10 cellular contexts compared by ENCODE assay signal in genomic region chr6:149961728-149962425, GRCh38. TPM values are rescaled to one million over a fixed set of nuclear protein-coding genes. Genes with fewer than 3 reads are reported as not detected.
DNase-seq lines count a peak whose midpoint lies in the region; ATAC-seq, FAIRE-seq and TF ChIP-seq lines count a peak whose summit lies in the region.
"Had no signal": no experiment of that assay in that cellular context is flagged by ENCODE, and none has a peak within 500 bp of the region (broad histone marks: within the 10 kb centered on the region; RNA-seq: fewer than 3 reads in every experiment).

No MANE protein-coding gene starts in this region.

- FAIRE-seq in urothelium cell line (lab: Jason Lieb, UNC) (no peak), H54 (lab: Jason Lieb, UNC) (no peak)

- H3K27me3 ChIP-seq in left ventricle myocardium inferior (ENCODE audit: low read depth) (peaks cover 96% of the 10 kb centered on the region), heart left ventricle (peaks cover 17 to 77% (median 44%) of the 10 kb centered on the region in 9 donors)

- H3K4me3 ChIP-seq in left ventricle myocardium inferior: no peak overlapping the region
- H3K4me3 ChIP-seq in heart left ventricle: no peak overlapping the region

- TF ChIP-seq POLR2A in heart left ventricle (IDR thresholded peaks at IDR 0.05) (no peak), H54 (IDR thresholded peaks at IDR 0.05; ENCODE audit: low read depth, low read length) (no peak)

- H3K4me1 Mint-ChIP-seq in T-helper 2 cell treated with Interferon-gamma antibody and Interleukin-4, amounts not matched to agents 5 μg/mL and 100 μg/mL, for 36 hours (ENCODE audit: low read depth): peaks cover 22% of the 10 kb centered on the region

- DNase-seq in left ventricle myocardium inferior (no peak), heart left ventricle (no peak), RWPE1 (ENCODE audit: low spot score) (no peak), dermis blood vessel endothelial cell (peak; percentile 62), urothelium cell line (ENCODE audit: low spot score) (peak; percentile 35), H54 (ENCODE audit: insufficient read length, low spot score) (no peak)
- DNase-seq in T-helper 2 cell treated with Interferon-gamma antibody and Interleukin-4, amounts not matched to agents 5 μg/mL and 100 μg/mL, for 36 hours (ENCODE audit: low spot score): no peak
- DNase-seq: NCI-H1436 had no signal

- intact Hi-C loops in left ventricle myocardium inferior (cut with micrococcal nuclease): no loop called here
- intact Hi-C loops in heart left ventricle (cut with DNase I): loop anchor here in 1 of 10 donors (10.0 kb wide), 1 partner anchor 53 kb away; no protein-coding TSS in a partner anchor

- no peak overlapping the region for H3K4me3 Mint-ChIP-seq in T-helper 2 cell treated with Interferon-gamma antibody and Interleukin-4, amounts not matched to agents 5 μg/mL and 100 μg/mL, for 36 hours

- peaks cover 83% of the 10 kb centered on the region for H3K27me3 Mint-ChIP-seq in T-helper 2 cell treated with Interferon-gamma antibody and Interleukin-4, amounts not matched to agents 5 μg/mL and 100 μg/mL, for 36 hours (ENCODE audit: low read depth)

- no peak overlapping the region for H3K27ac ChIP-seq in left ventricle myocardium inferior (replicated peaks)
- no peak overlapping the region for H3K27ac ChIP-seq in heart left ventricle
- no peak overlapping the region for H3K27ac ChIP-seq in RWPE1
- H3K27ac ChIP-seq: parathyroid adenoma had no signal

- H3K9me3 Mint-ChIP-seq in T-helper 2 cell treated with Interferon-gamma antibody and Interleukin-4, amounts not matched to agents 5 μg/mL and 100 μg/mL, for 36 hours: no peaks in the 10 kb centered on the region

- ATAC-seq in heart left ventricle (no peak), GM18868 (IDR thresholded peaks at IDR 0.05; ENCODE audit: unreplicated experiment) (no peak)

- H3K4me1 ChIP-seq in left ventricle myocardium inferior (peaks cover 28% of the 10 kb centered on the region), heart left ventricle (peaks cover 0 to 28% (median 14%) of the 10 kb centered on the region in 12 donors)
- H3K4me1 ChIP-seq: parathyroid adenoma had no signal

- CTCF ChIA-PET in RWPE1 (lab: Yijun Ruan, JAX): interaction anchor here (0.6 kb wide), 2 partner anchors 178 to 1561 kb away, joined by 3 read pairs; no protein-coding TSS in a partner anchor

- peaks cover 3% of the 10 kb centered on the region for H3K36me3 Mint-ChIP-seq in T-helper 2 cell treated with Interferon-gamma antibody and Interleukin-4, amounts not matched to agents 5 μg/mL and 100 μg/mL, for 36 hours (ENCODE audit: low read depth)

- H3K27ac Mint-ChIP-seq in T-helper 2 cell treated with Interferon-gamma antibody and Interleukin-4, amounts not matched to agents 5 μg/mL and 100 μg/mL, for 36 hours: no peak overlapping the region

- TF ChIP-seq CTCF in left ventricle myocardium inferior (IDR thresholded peaks at IDR 0.05; ENCODE audit: borderline replicate concordance) (peak; percentile 13), heart left ventricle (IDR thresholded peaks at IDR 0.05) (peak in 3 of 12 donors; percentile 11 to 20 (median 14)), RWPE1 (conservative IDR thresholded peaks at IDR 0.05; ENCODE audit: low read depth) (0 out of 2 replicates have a peak, but pooled peaks have one; percentile 7)

- no peaks in the 10 kb centered on the region for H3K9me3 ChIP-seq in left ventricle myocardium inferior (replicated peaks)
- no peaks in the 10 kb centered on the region for H3K9me3 ChIP-seq in heart left ventricle

- no peaks in the 10 kb centered on the region for H3K36me3 ChIP-seq in left ventricle myocardium inferior
- no peaks in the 10 kb centered on the region for H3K36me3 ChIP-seq in heart left ventricle

- WGBS in heart left ventricle, 4 donors: 62 to 77% (median 71%) methylated on average over 6 of the region's 6 CpGs

- POLR2A ChIA-PET in RWPE1 (lab: Yijun Ruan, JAX; ENCODE audit: low non-redundant PET): no interaction called here

RNA-seq across cellular contexts. Expression of gene ULBP1, which starts 1.9 kb away (rescaled TPM):
- total RNA-seq in left ventricle myocardium inferior (0.38 TPM), heart left ventricle (under 1 TPM; 0.10 to 0.52 (median 0.25) TPM), dermis blood vessel endothelial cell (0.17 and 0.23 TPM in 2 replicates)
- under 1 TPM; 0.11 to 0.33 TPM for polyA plus RNA-seq in heart left ventricle

RNA-seq across cellular contexts. Expression of gene ULBP2, which starts 20.1 kb away (rescaled TPM):
- total RNA-seq in left ventricle myocardium inferior: 0.93 TPM
- total RNA-seq in heart left ventricle: 1 to 10 TPM in 3 of 9 donors, under 1 TPM in 6; 0.27 to 2.3 (median 0.85) TPM
- 1 to 10 TPM in 1 of 2 donors, under 1 TPM in 1; 0.34 to 3.7 TPM for polyA plus RNA-seq in heart left ventricle
- total RNA-seq in dermis blood vessel endothelial cell: 2.0 and 3.7 TPM in 2 replicates

RNA-seq across cellular contexts. Expression of gene RAET1G, which starts 39.0 kb away (rescaled TPM):
- 0.19 TPM for total RNA-seq in left ventricle myocardium inferior
- total RNA-seq in heart left ventricle: 1 to 10 TPM in 1 of 9 donors, under 1 TPM in 1, not detected in 7; 0.25 to 1.9 TPM
- polyA plus RNA-seq in heart left ventricle: under 1 TPM in 1 of 2 donors, not detected in 1; 0.22 TPM
- total RNA-seq in dermis blood vessel endothelial cell: not detected in 2 replicates

Comparison
In these comparisons a context has a peak if more than half of its experiments do, and no peak if none do; other contexts are left out.
1. DNase-seq: peak in dermis blood vessel endothelial cell (single experiment) and urothelium cell line (single experiment); none in left ventricle myocardium inferior (single experiment), heart left ventricle (0 of 5), RWPE1 (single experiment), H54 (single experiment) and T-helper 2 cell treated with Interferon-gamma antibody and Interleukin-4, amounts not matched to agents 5 μg/mL and 100 μg/mL, for 36 hours (single experiment).